23 cellular contexts compared by ENCODE assay signal in the genomic region with DNA sequence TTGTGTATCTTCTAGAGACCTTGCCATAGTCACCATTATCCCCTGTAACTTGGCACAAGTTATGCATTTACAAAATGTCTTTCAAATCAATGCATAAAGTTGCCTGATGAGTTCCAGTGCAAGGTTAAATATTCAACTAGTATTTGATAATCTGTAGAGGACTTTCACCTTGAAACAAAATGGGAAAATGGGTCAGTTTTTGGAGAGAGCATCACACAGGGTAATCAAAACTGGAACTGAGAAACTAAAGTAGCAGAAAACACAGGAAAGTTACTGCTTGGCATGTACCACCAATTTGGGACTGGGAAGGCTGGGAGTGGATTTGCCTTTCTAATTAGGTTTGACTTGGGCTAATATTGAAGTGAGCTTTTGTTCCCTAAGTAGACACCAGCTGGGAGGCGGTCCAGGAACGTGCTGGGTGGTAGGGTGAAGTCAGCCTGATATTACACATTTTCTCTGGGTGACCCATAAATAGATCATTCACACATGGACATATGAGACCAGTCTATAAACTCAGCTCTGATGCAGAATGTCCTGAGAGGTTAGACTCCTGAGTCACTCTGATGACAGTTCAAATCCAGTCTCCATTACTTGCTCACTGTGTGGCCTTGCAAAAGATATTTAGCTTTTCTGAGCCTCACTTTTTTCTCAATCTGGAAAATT.
"Had no signal": no experiment of that assay in that cellular context is flagged by ENCODE, and none has a peak within 500 bp of the region (broad histone marks: within the 10 kb centered on the region; RNA-seq: fewer than 3 reads in every experiment).

No MANE protein-coding gene starts in this region.

- H3K4me1 ChIP-seq: esophagus muscularis mucosa, neural progenitor cell, testis, transverse colon had no signal

- ATAC-seq: activated naive CD4-positive, alpha-beta T cell treated with anti-CD3 and anti-CD28 coated beads, Interleukin-2, amount 50 U/mL, for 72 hours; activated T-cell treated with anti-CD3 and anti-CD28 coated beads, Interleukin-2, amount 50 U/mL, for 4 hours; activated T-helper 17 cell treated with anti-CD3 and anti-CD28 coated beads, Interleukin-2, amount 50 U/mL, for 72 hours; left ventricle myocardium superior; natural killer cell; right cardiac atrium; T-helper 17 cell had no signal

- H3K4me3 ChIP-seq: esophagus muscularis mucosa, neural progenitor cell, testis, transverse colon had no signal

- DNase-seq: activated CD4-positive, alpha-beta memory T cell treated with anti-CD3 and anti-CD28 coated beads, Interleukin-2, amount 10 ng/mL, durations not matched to agents 7 days and 5 days; activated CD4-positive, alpha-beta T cell treated with anti-CD3 and anti-CD28 coated beads for 1 hour; activated CD4-positive, alpha-beta T cell treated with anti-CD3 and anti-CD28 coated beads, Interleukin-2, amount 10 ng/mL, durations not matched to agents 7 days and 5 days; activated T-cell treated with anti-CD3 and anti-CD28 coated beads, Interleukin-2, amount 50 U/mL, for 4 hours; endodermal cell; glutamatergic neuron; left ventricle myocardium superior; mammary epithelial cell; natural killer cell; occipital lobe; posterior cingulate gyrus; right cardiac atrium; stimulated activated CD4-positive, alpha-beta T cell treated with anti-CD3 and anti-CD28 coated beads, Interleukin-2, amount 100 ng/mL, for 48 hours; stimulated activated naive CD4-positive, alpha-beta T cell treated with Interleukin-2 at 50 U/mL for 16 hours; T-helper 17 cell; T1000; testis; transverse colon; WERI-Rb-1 had no signal

- H3K9me3 ChIP-seq: testis, transverse colon had no signal

- H3K36me3 ChIP-seq: esophagus muscularis mucosa, neural progenitor cell, transverse colon, WERI-Rb-1 had no signal

- H3K27me3 ChIP-seq: esophagus muscularis mucosa, neural progenitor cell, testis, transverse colon had no signal

- H3K27ac ChIP-seq: esophagus muscularis mucosa, neural progenitor cell, testis, transverse colon, WERI-Rb-1 had no signal
